In the genomic region with DNA sequence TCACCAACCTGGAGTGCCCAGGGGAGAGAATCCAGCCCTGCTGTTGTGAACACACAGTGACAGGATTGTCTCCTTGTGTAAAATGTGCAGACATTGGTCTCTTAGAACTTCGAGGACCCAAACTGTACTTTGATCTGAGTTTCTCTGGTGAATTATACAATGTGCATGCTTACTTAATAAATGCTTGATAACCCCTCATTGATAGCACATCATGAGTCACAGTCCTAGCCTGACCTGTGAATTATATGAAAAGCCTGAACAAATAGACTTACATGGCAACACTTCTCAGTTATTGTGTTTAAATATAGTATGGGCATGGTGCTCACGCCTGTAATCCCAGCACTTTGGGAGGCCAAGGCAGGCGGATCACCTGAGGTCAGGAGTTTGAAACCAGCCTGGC, we compare ENCODE assay signal across 24 cellular contexts.
"Had no signal": no experiment of that assay in that cellular context is flagged by ENCODE, and none has a peak within 500 bp of the region (broad histone marks: within the 10 kb centered on the region; RNA-seq: fewer than 3 reads in every experiment).

No MANE protein-coding gene starts in this region.

- H3K27ac ChIP-seq: brain microvascular endothelial cell, right atrium auricular region, tibial artery, upper lobe of right lung had no signal

- H3K4me1 Mint-ChIP-seq: activated T-helper 17 cell treated with anti-CD3 and anti-CD28 coated beads, Interleukin-2, amount 50 U/mL, for 72 hours; neural crest cell; stimulated activated naive CD8-positive, alpha-beta T cell treated with anti-CD3 and anti-CD28 coated beads, Interleukin-15, amount 100 ng/mL, for 72 hours; WTC11 had no signal

- H3K9me3 ChIP-seq: right atrium auricular region, tibial artery, upper lobe of right lung had no signal

- H3K27me3 Mint-ChIP-seq: activated CD8-positive, alpha-beta T cell treated with anti-CD3 and anti-CD28 coated beads for 36 hours; activated T-helper 17 cell treated with anti-CD3 and anti-CD28 coated beads, Interleukin-2, amount 50 U/mL, for 72 hours; naive thymus-derived CD8-positive, alpha-beta T cell; stimulated activated naive CD8-positive, alpha-beta T cell treated with anti-CD3 and anti-CD28 coated beads, Interleukin-15, amount 100 ng/mL, for 72 hours had no signal

- FAIRE-seq: astrocyte, frontal cortex, keratinocyte had no signal

- DNase-seq: activated CD4-positive, alpha-beta T cell treated with anti-CD3 and anti-CD28 coated beads, Interleukin-2, amount 50 U/mL, for 1 hour; activated CD8-positive, alpha-beta T cell treated with anti-CD3 and anti-CD28 coated beads for 36 hours; activated gamma-delta T cell treated with Interleukin-2 at 50 U/mL for 16 hours; activated naive CD4-positive, alpha-beta T cell treated with anti-CD3 and anti-CD28 coated beads, Interleukin-2, amount 50 U/mL, for 16 hours; activated T-cell treated with anti-CD3 and anti-CD28 coated beads, Interleukin-2, amount 50 U/mL, for 4 hours; amniotic stem cell; brain microvascular endothelial cell; caudate nucleus; left cardiac atrium; mammary epithelial cell; naive thymus-derived CD8-positive, alpha-beta T cell; occipital lobe; stimulated activated CD4-positive, alpha-beta T cell treated with anti-CD3 and anti-CD28 coated beads, Interleukin-4, amount 100 ng/mL, for 1 hour; stimulated activated naive CD8-positive, alpha-beta T cell treated with anti-CD3 and anti-CD28 coated beads, Interleukin-15, amount 100 ng/mL, for 72 hours; T-helper 2 cell; tibial artery had no signal

- H3K27me3 ChIP-seq: brain microvascular endothelial cell, right atrium auricular region, tibial artery, upper lobe of right lung had no signal

- ATAC-seq: activated CD8-positive, alpha-beta T cell treated with anti-CD3 and anti-CD28 coated beads for 36 hours; activated T-cell treated with anti-CD3 and anti-CD28 coated beads, Interleukin-2, amount 50 U/mL, for 4 hours; activated T-helper 17 cell treated with anti-CD3 and anti-CD28 coated beads, Interleukin-2, amount 50 U/mL, for 72 hours; left cardiac atrium; naive thymus-derived CD8-positive, alpha-beta T cell; stimulated activated naive CD8-positive, alpha-beta T cell treated with anti-CD3 and anti-CD28 coated beads, Interleukin-15, amount 100 ng/mL, for 72 hours; upper lobe of right lung; WTC11 had no signal

- H3K9me3 Mint-ChIP-seq: activated CD8-positive, alpha-beta T cell treated with anti-CD3 and anti-CD28 coated beads for 36 hours; activated T-cell treated with anti-CD3 and anti-CD28 coated beads, Interleukin-2, amount 50 U/mL, for 4 hours; activated T-helper 17 cell treated with anti-CD3 and anti-CD28 coated beads, Interleukin-2, amount 50 U/mL, for 72 hours; naive thymus-derived CD8-positive, alpha-beta T cell; neural crest cell; stimulated activated naive CD8-positive, alpha-beta T cell treated with anti-CD3 and anti-CD28 coated beads, Interleukin-15, amount 100 ng/mL, for 72 hours; WTC11 had no signal

- H3K27ac Mint-ChIP-seq: activated CD8-positive, alpha-beta T cell treated with anti-CD3 and anti-CD28 coated beads for 36 hours; activated T-helper 17 cell treated with anti-CD3 and anti-CD28 coated beads, Interleukin-2, amount 50 U/mL, for 72 hours; stimulated activated naive CD8-positive, alpha-beta T cell treated with anti-CD3 and anti-CD28 coated beads, Interleukin-15, amount 100 ng/mL, for 72 hours had no signal

- H3K4me3 Mint-ChIP-seq: activated CD8-positive, alpha-beta T cell treated with anti-CD3 and anti-CD28 coated beads for 36 hours; activated T-cell treated with anti-CD3 and anti-CD28 coated beads, Interleukin-2, amount 50 U/mL, for 4 hours; activated T-helper 17 cell treated with anti-CD3 and anti-CD28 coated beads, Interleukin-2, amount 50 U/mL, for 72 hours; naive thymus-derived CD8-positive, alpha-beta T cell; neural crest cell; stimulated activated naive CD8-positive, alpha-beta T cell treated with anti-CD3 and anti-CD28 coated beads, Interleukin-15, amount 100 ng/mL, for 72 hours; WTC11 had no signal

- H3K4me3 ChIP-seq: right atrium auricular region, tibial artery, upper lobe of right lung had no signal
